In the genomic region with DNA sequence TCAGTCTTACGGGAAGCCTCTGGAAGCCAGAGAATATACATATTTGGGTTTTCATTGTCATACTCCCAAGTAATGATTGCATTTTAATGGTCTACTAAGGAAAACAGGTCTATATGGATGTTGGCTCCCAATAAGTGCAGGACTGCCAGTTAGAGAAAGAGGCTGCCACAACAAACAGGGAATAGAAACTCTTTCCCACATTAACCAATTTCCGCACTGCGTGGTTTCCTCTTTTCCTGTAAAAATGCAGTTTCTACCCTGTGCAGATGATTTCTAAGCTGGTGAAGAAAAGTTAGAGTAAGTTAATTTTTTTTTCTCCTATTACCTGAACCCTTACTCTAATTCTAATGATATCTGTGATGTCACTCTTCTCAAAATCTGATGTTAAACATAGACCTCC, we compare ENCODE assay signal across 16 cellular contexts.
A peak's percentile ranks its signal among the peaks of the same experiment; 100 is the strongest.
DNase-seq lines count a peak whose midpoint lies in the region; ATAC-seq and TF ChIP-seq lines count a peak whose summit lies in the region.
"Had no signal": no experiment of that assay in that cellular context is flagged by ENCODE, and none has a peak within 500 bp of the region (broad histone marks: within the 10 kb centered on the region; RNA-seq: fewer than 3 reads in every experiment).

No MANE protein-coding gene starts in this region.

- H3K4me3 Mint-ChIP-seq in activated naive CD4-positive, alpha-beta T cell treated with anti-CD3 and anti-CD28 coated beads, Interleukin-2, amount 50 U/mL, for 24 hours: no peak overlapping the region
- no peak overlapping the region for H3K4me3 Mint-ChIP-seq in activated CD8-positive, alpha-beta T cell treated with anti-CD3 and anti-CD28 coated beads for 36 hours
- H3K4me3 Mint-ChIP-seq in natural killer cell treated with Interleukin-12 subunit alpha and Interleukin-12 subunit beta and Interleukin-15 and Interleukin-18, amount 100 ng/mL, for 72 hours: peak overlapping the region; percentile 42
- H3K4me3 Mint-ChIP-seq in HFFc6: no peak overlapping the region

- CTCF ChIA-PET in activated CD8-positive, alpha-beta T cell treated with anti-CD3 and anti-CD28 coated beads for 36 hours (lab: Charles Lee): no interaction called here

- intact Hi-C loops in activated CD8-positive, alpha-beta T cell treated with anti-CD3 and anti-CD28 coated beads for 36 hours (cut with micrococcal nuclease): no loop called here
- intact Hi-C loops in upper lobe of right lung (cut with DNase I): no loop called here

- H3K36me3 ChIP-seq in upper lobe of right lung (no peaks in the 10 kb centered on the region), WERI-Rb-1 (no peaks in the 10 kb centered on the region)

- POLR2A ChIA-PET in activated CD8-positive, alpha-beta T cell treated with anti-CD3 and anti-CD28 coated beads for 36 hours (lab: Charles Lee): no interaction called here

- H3K36me3 Mint-ChIP-seq in activated naive CD4-positive, alpha-beta T cell treated with anti-CD3 and anti-CD28 coated beads, Interleukin-2, amount 50 U/mL, for 24 hours: peaks cover 34% of the 10 kb centered on the region
- H3K36me3 Mint-ChIP-seq in activated CD8-positive, alpha-beta T cell treated with anti-CD3 and anti-CD28 coated beads for 36 hours (ENCODE audit: low read depth): peaks cover 36% of the 10 kb centered on the region
- H3K36me3 Mint-ChIP-seq in natural killer cell treated with Interleukin-12 subunit alpha and Interleukin-12 subunit beta and Interleukin-15 and Interleukin-18, amount 100 ng/mL, for 72 hours: peaks cover 15% of the 10 kb centered on the region
- peaks cover 19% of the 10 kb centered on the region for H3K36me3 Mint-ChIP-seq in HFFc6 (ENCODE audit: low read depth)

- DNase-seq in activated naive CD4-positive, alpha-beta T cell treated with Interleukin-2 at 50 U/mL for 16 hours: no peak
- DNase-seq in activated CD8-positive, alpha-beta T cell treated with anti-CD3 and anti-CD28 coated beads for 36 hours: no peak
- DNase-seq in natural killer cell treated with Interleukin-12 subunit alpha and Interleukin-12 subunit beta and Interleukin-15 and Interleukin-18, amount 100 ng/mL, for 72 hours (ENCODE audit: low spot score): no peak
- DNase-seq in upper lobe of right lung (no peak), pons (ENCODE audit: low spot score) (no peak), WERI-Rb-1 (no peak), HFFc6 (no peak)
- DNase-seq: DMS79 treated with DMSO at 0.1 percent for 48 hours; HCEC 1CT; IMR-90; NCI-H2107; NCI-H345; NCI-H526 treated with DMSO at 0.1 percent for 48 hours; NK-92 treated with Interleukin-12 subunit alpha and Interleukin-12 subunit beta, amount 100 ng/mL, for 24 hours had no signal

- no peak for TF ChIP-seq CTCF in activated CD8-positive, alpha-beta T cell treated with anti-CD3 and anti-CD28 coated beads for 36 hours (IDR thresholded peaks at IDR 0.05)
- TF ChIP-seq CTCF in upper lobe of right lung (IDR thresholded peaks at IDR 0.05) (no peak), WERI-Rb-1 (IDR thresholded peaks at IDR 0.05; ENCODE audit: low read depth, low read length) (no peak), HFFc6 (IDR thresholded peaks at IDR 0.05) (no peak)

- no peaks in the 10 kb centered on the region for H3K27me3 ChIP-seq in upper lobe of right lung
- H3K27me3 ChIP-seq in WERI-Rb-1 (ENCODE audit: insufficient read depth, low read depth, severe bottlenecking): no peaks in the 10 kb centered on the region

- H3K27me3 Mint-ChIP-seq in activated naive CD4-positive, alpha-beta T cell treated with anti-CD3 and anti-CD28 coated beads, Interleukin-2, amount 50 U/mL, for 24 hours: no peaks in the 10 kb centered on the region
- no peaks in the 10 kb centered on the region for H3K27me3 Mint-ChIP-seq in activated CD8-positive, alpha-beta T cell treated with anti-CD3 and anti-CD28 coated beads for 36 hours
- H3K27me3 Mint-ChIP-seq in natural killer cell treated with Interleukin-12 subunit alpha and Interleukin-12 subunit beta and Interleukin-15 and Interleukin-18, amount 100 ng/mL, for 72 hours: no peaks in the 10 kb centered on the region
- no peaks in the 10 kb centered on the region; the same call in 1 of the 2 replicates for H3K27me3 Mint-ChIP-seq in HFFc6 (ENCODE audit: insufficient read depth)

- H3K4me1 Mint-ChIP-seq in activated naive CD4-positive, alpha-beta T cell treated with anti-CD3 and anti-CD28 coated beads, Interleukin-2, amount 50 U/mL, for 24 hours: peaks cover 80% of the 10 kb centered on the region
- peaks cover 41% of the 10 kb centered on the region for H3K4me1 Mint-ChIP-seq in activated CD8-positive, alpha-beta T cell treated with anti-CD3 and anti-CD28 coated beads for 36 hours (ENCODE audit: low read depth)
- peaks cover 51 to 60% of the 10 kb centered on the region in 2 donors for H3K4me1 Mint-ChIP-seq in natural killer cell treated with Interleukin-12 subunit alpha and Interleukin-12 subunit beta and Interleukin-15 and Interleukin-18, amount 100 ng/mL, for 72 hours (ENCODE audit: low read depth in 2 of 2)
- H3K4me1 Mint-ChIP-seq in HFFc6 (ENCODE audit: low read depth): peaks cover 14% of the 10 kb centered on the region

- ATAC-seq in activated CD8-positive, alpha-beta T cell treated with anti-CD3 and anti-CD28 coated beads for 36 hours: no peak
- ATAC-seq in natural killer cell treated with Interleukin-12 subunit alpha and Interleukin-12 subunit beta and Interleukin-15 and Interleukin-18, amount 100 ng/mL, for 72 hours: no peak
- peak; percentile 53 for ATAC-seq in upper lobe of right lung

- no peak overlapping the region for H3K4me3 ChIP-seq in upper lobe of right lung
- H3K4me3 ChIP-seq in WERI-Rb-1 (ENCODE audit: low read depth, low read length): no peak overlapping the region

- peak overlapping the region; percentile 36 for H3K27ac Mint-ChIP-seq in activated naive CD4-positive, alpha-beta T cell treated with anti-CD3 and anti-CD28 coated beads, Interleukin-2, amount 50 U/mL, for 24 hours
- H3K27ac Mint-ChIP-seq in activated CD8-positive, alpha-beta T cell treated with anti-CD3 and anti-CD28 coated beads for 36 hours: peak overlapping the region; percentile 23
- H3K27ac Mint-ChIP-seq in natural killer cell treated with Interleukin-12 subunit alpha and Interleukin-12 subunit beta and Interleukin-15 and Interleukin-18, amount 100 ng/mL, for 72 hours: peak overlapping the region; percentile 20 to 39
- H3K27ac Mint-ChIP-seq in HFFc6: no peak overlapping the region

- H3K4me1 ChIP-seq in upper lobe of right lung: peaks cover 12% of the 10 kb centered on the region

- H3K9me3 Mint-ChIP-seq in activated naive CD4-positive, alpha-beta T cell treated with anti-CD3 and anti-CD28 coated beads, Interleukin-2, amount 50 U/mL, for 24 hours: peaks cover 21% of the 10 kb centered on the region
- peaks cover 17% of the 10 kb centered on the region for H3K9me3 Mint-ChIP-seq in activated CD8-positive, alpha-beta T cell treated with anti-CD3 and anti-CD28 coated beads for 36 hours
- no peaks in the 10 kb centered on the region for H3K9me3 Mint-ChIP-seq in natural killer cell treated with Interleukin-12 subunit alpha and Interleukin-12 subunit beta and Interleukin-15 and Interleukin-18, amount 100 ng/mL, for 72 hours
- H3K9me3 Mint-ChIP-seq in HFFc6: peaks cover 4% of the 10 kb centered on the region; the same call in 1 of the 2 replicates

- H3K27ac ChIP-seq in upper lobe of right lung (no peak overlapping the region), WERI-Rb-1 (no peak overlapping the region)
- H3K27ac ChIP-seq: C4-2B had no signal

- H3K9me3 ChIP-seq in upper lobe of right lung (peaks cover under 1% of the 10 kb centered on the region), WERI-Rb-1 (ENCODE audit: severe bottlenecking) (no peaks in the 10 kb centered on the region)
